ENCODE assay signal across 10 cellular contexts in genomic region chr9:13607746-13608445, GRCh38.
A peak's percentile ranks its signal among the peaks of the same experiment; 100 is the strongest.
DNase-seq lines count a peak whose midpoint lies in the region; ATAC-seq and TF ChIP-seq lines count a peak whose summit lies in the region.
"Had no signal": no experiment of that assay in that cellular context is flagged by ENCODE, and none has a peak within 500 bp of the region (broad histone marks: within the 10 kb centered on the region; RNA-seq: fewer than 3 reads in every experiment).

No MANE protein-coding gene starts in this region.

- peak overlapping the region; percentile 84; the same call in 1 of the 2 replicates for H2AFZ ChIP-seq in Karpas-422 (ENCODE audit: low read length)

- no peak overlapping the region for H3K4me3 ChIP-seq in Karpas-422 (ENCODE audit: low read length)
- no peak overlapping the region for H3K4me3 ChIP-seq in astrocyte of the spinal cord (ENCODE audit: low read depth, low read length)
- H3K4me3 ChIP-seq in brain microvascular endothelial cell (ENCODE audit: low read depth, low read length), result no peak overlapping the region

- H3K9ac ChIP-seq in Karpas-422 (ENCODE audit: low read length), result no peak overlapping the region

- H3K27me3 ChIP-seq in Karpas-422 (ENCODE audit: low read length) (no peaks in the 10 kb centered on the region), brain microvascular endothelial cell (replicated peaks) (no peaks in the 10 kb centered on the region)

- no peaks in the 10 kb centered on the region for H3K4me1 Mint-ChIP-seq in stimulated activated effector memory CD8-positive, alpha-beta T cell treated with anti-CD3 and anti-CD28 coated beads, Interleukin-12 subunit alpha, Interleukin-12 subunit beta, amount 100 ng/mL, for 72 hours
- H3K4me1 Mint-ChIP-seq: activated naive CD8-positive, alpha-beta T cell treated with anti-CD3 and anti-CD28 coated beads for 36 hours had no signal

- H3K4me3 Mint-ChIP-seq in stimulated activated effector memory CD8-positive, alpha-beta T cell treated with anti-CD3 and anti-CD28 coated beads, Interleukin-12 subunit alpha, Interleukin-12 subunit beta, amount 100 ng/mL, for 72 hours, result no peak overlapping the region
- H3K4me3 Mint-ChIP-seq: activated naive CD8-positive, alpha-beta T cell treated with anti-CD3 and anti-CD28 coated beads for 36 hours had no signal

- H3K27ac ChIP-seq in Karpas-422 (ENCODE audit: low read length) (no peak overlapping the region), brain microvascular endothelial cell (no peak overlapping the region)

- in situ Hi-C loops in astrocyte of the spinal cord (cut with HindIII; ENCODE audit: low sequenced_read_pairs) (no loop called here), brain microvascular endothelial cell (cut with HindIII; ENCODE audit: low pct_ligation_motif_present, low sequenced_read_pairs) (no loop called here), ACHN (cut with HindIII; ENCODE audit: low pct_ligation_motif_present, low pct_unique_long_range_greater_than_20kb, low sequenced_read_pairs) (no loop called here)

- intact Hi-C loops in sciatic nerve (cut with DNase I), result no loop called here

- H3K4me1 ChIP-seq in Karpas-422 (ENCODE audit: low read length), result peaks cover 31% of the 10 kb centered on the region

- H4K20me1 ChIP-seq in Karpas-422 (ENCODE audit: insufficient read depth, low read depth, low read length), result no peaks in the 10 kb centered on the region

- H3K36me3 Mint-ChIP-seq in stimulated activated effector memory CD8-positive, alpha-beta T cell treated with anti-CD3 and anti-CD28 coated beads, Interleukin-12 subunit alpha, Interleukin-12 subunit beta, amount 100 ng/mL, for 72 hours, result no peaks in the 10 kb centered on the region
- H3K36me3 Mint-ChIP-seq: activated naive CD8-positive, alpha-beta T cell treated with anti-CD3 and anti-CD28 coated beads for 36 hours had no signal

- H3K9me3 Mint-ChIP-seq in stimulated activated effector memory CD8-positive, alpha-beta T cell treated with anti-CD3 and anti-CD28 coated beads, Interleukin-12 subunit alpha, Interleukin-12 subunit beta, amount 100 ng/mL, for 72 hours, result peaks cover 6% of the 10 kb centered on the region
- H3K9me3 Mint-ChIP-seq: activated naive CD8-positive, alpha-beta T cell treated with anti-CD3 and anti-CD28 coated beads for 36 hours had no signal

- H3K79me2 ChIP-seq in Karpas-422 (ENCODE audit: low read length), result no peaks in the 10 kb centered on the region

- no peak for DNase-seq in Karpas-422
- DNase-seq in astrocyte of the spinal cord (ENCODE audit: low read depth, low spot score), result peak; percentile 13
- peak; percentile 20 for DNase-seq in iPS-NIHi7 (ENCODE audit: extremely low spot score)
- no peak for DNase-seq in sciatic nerve (ENCODE audit: low spot score)
- DNase-seq in brain microvascular endothelial cell, result no peak
- no peak for DNase-seq in stimulated activated effector memory CD8-positive, alpha-beta T cell treated with anti-CD3 and anti-CD28 coated beads, Interleukin-12 subunit alpha, Interleukin-12 subunit beta, amount 100 ng/mL, for 72 hours (ENCODE audit: low spot score in 2 of 2)
- no peak for DNase-seq in middle frontal gyrus (ENCODE audit: extremely low spot score, low spot score)
- no peak for DNase-seq in ACHN
- DNase-seq: activated naive CD8-positive, alpha-beta T cell treated with anti-CD3 and anti-CD28 coated beads for 36 hours; RPMI8226 had no signal

- ATAC-seq in sciatic nerve, result peak; percentile 45
- no peak for ATAC-seq in stimulated activated effector memory CD8-positive, alpha-beta T cell treated with anti-CD3 and anti-CD28 coated beads, Interleukin-12 subunit alpha, Interleukin-12 subunit beta, amount 100 ng/mL, for 72 hours

- H3K9me2 ChIP-seq in Karpas-422 (replicated peaks; ENCODE audit: insufficient read depth, low read length), result no peaks in the 10 kb centered on the region

- H3K9me3 ChIP-seq in Karpas-422 (ENCODE audit: low read length), result no peaks in the 10 kb centered on the region; the same call in 1 of the 2 replicates

- no peak overlapping the region for H3K27ac Mint-ChIP-seq in stimulated activated effector memory CD8-positive, alpha-beta T cell treated with anti-CD3 and anti-CD28 coated beads, Interleukin-12 subunit alpha, Interleukin-12 subunit beta, amount 100 ng/mL, for 72 hours
- H3K27ac Mint-ChIP-seq: activated naive CD8-positive, alpha-beta T cell treated with anti-CD3 and anti-CD28 coated beads for 36 hours had no signal

- no peak for TF ChIP-seq CTCF in astrocyte of the spinal cord (IDR thresholded peaks at IDR 0.05; ENCODE audit: low read depth, low read length)
- TF ChIP-seq CTCF in brain microvascular endothelial cell (IDR thresholded peaks at IDR 0.05; ENCODE audit: low read depth, low read length, missing control alignments), result no peak

- no peaks in the 10 kb centered on the region for H3K36me3 ChIP-seq in Karpas-422 (ENCODE audit: insufficient read depth, low read length)
- H3K36me3 ChIP-seq in brain microvascular endothelial cell (replicated peaks), result no peaks in the 10 kb centered on the region

- H3K4me2 ChIP-seq in Karpas-422 (ENCODE audit: low read depth, low read length, poor library complexity, severe bottlenecking), result no peak overlapping the region

Comparison
In these comparisons a context has a peak if more than half of its experiments do, and no peak if none do; other contexts are left out.
1. DNase-seq: peak in astrocyte of the spinal cord (single experiment) and iPS-NIHi7 (single experiment); none in Karpas-422 (single experiment), sciatic nerve (single experiment), brain microvascular endothelial cell (single experiment), stimulated activated effector memory CD8-positive, alpha-beta T cell treated with anti-CD3 and anti-CD28 coated beads, Interleukin-12 subunit alpha, Interleukin-12 subunit beta, amount 100 ng/mL, for 72 hours (0 of 2), middle frontal gyrus (single experiment) and ACHN (single experiment).